In genomic region chr14:19771491-19771890, GRCh38 we compare ENCODE assay signal across 14 cellular contexts. TPM values are rescaled to one million over a fixed set of nuclear protein-coding genes. Genes with fewer than 3 reads are reported as not detected.
A peak's percentile ranks its signal among the peaks of the same experiment; 100 is the strongest.
DNase-seq lines count a peak whose midpoint lies in the region; ATAC-seq and TF ChIP-seq lines count a peak whose summit lies in the region.
"Not testable (repeated sequence)": the region's sequence is repeated elsewhere in the genome, so short reads cannot be mapped to it uniquely, and the experiment has no call there.
"Had no signal": no experiment of that assay in that cellular context is flagged by ENCODE, and none has a peak within 500 bp of the region (broad histone marks: within the 10 kb centered on the region; RNA-seq: fewer than 3 reads in every experiment).

No MANE protein-coding gene starts in this region.

- H3K4me1 ChIP-seq in BLaER1 treated with 17β-estradiol and CSF1 and Interleukin-3, amounts not matched to agents 10 nM and 100 nM: peaks cover 0 to 20% (median 14%) of the 10 kb centered on the region in 10 experiments; a peak in 12 of 20 replicates
- H3K4me1 ChIP-seq in lower lobe of right lung, upper lobe of right lung: not testable (repeated sequence)

- peak overlapping the region in 7 of 11 experiments; percentile 17 to 80 (median 64); a peak in 11 of 22 replicates for H3K4me2 ChIP-seq in BLaER1 treated with 17β-estradiol and CSF1 and Interleukin-3, amounts not matched to agents 10 nM and 100 nM

- peak; percentile 4 for ATAC-seq in GM18502 (IDR thresholded peaks at IDR 0.05; ENCODE audit: poor library complexity, unreplicated experiment)
- ATAC-seq in GM21367 (IDR thresholded peaks at IDR 0.05; ENCODE audit: unreplicated experiment): peak; percentile 10
- ATAC-seq in HG03378 (IDR thresholded peaks at IDR 0.05; ENCODE audit: unreplicated experiment): peak; percentile 9
- ATAC-seq in lower lobe of right lung: peak; percentile 24 to 41
- peak; percentile 18 to 29 for ATAC-seq in stimulated activated naive B cell treated with anti-CD40 and anti-IgM and Interleukin-4, amounts not matched to agents 10 μg/mL and 1 μg/mL and 100 μg/mL, for 72 hours (replicated peaks)
- peak; percentile 31 for ATAC-seq in upper lobe of right lung

- peaks cover 15 to 16% of the 10 kb centered on the region in 2 donors for H3K9me3 Mint-ChIP-seq in stimulated activated naive B cell treated with anti-CD40 and anti-IgM and Interleukin-4, amounts not matched to agents 10 μg/mL and 1 μg/mL and 100 μg/mL, for 72 hours

- not testable (repeated sequence) for H3K4me3 Mint-ChIP-seq in stimulated activated naive B cell treated with anti-CD40 and anti-IgM and Interleukin-4, amounts not matched to agents 10 μg/mL and 1 μg/mL and 100 μg/mL, for 72 hours

- H3K36me3 Mint-ChIP-seq in stimulated activated naive B cell treated with anti-CD40 and anti-IgM and Interleukin-4, amounts not matched to agents 10 μg/mL and 1 μg/mL and 100 μg/mL, for 72 hours: not testable (repeated sequence)

- not testable (repeated sequence) for H3K36me3 ChIP-seq in BLaER1 treated with 17β-estradiol and CSF1 and Interleukin-3, amounts not matched to agents 10 nM and 100 nM; lower lobe of right lung; upper lobe of right lung

- intact Hi-C loops in lower lobe of right lung (cut with DNase I); upper lobe of right lung (cut with DNase I): not testable (repeated sequence)

- peak overlapping the region in 7 of 11 experiments; percentile 58 to 84 (median 81); a peak in 10 of 22 replicates for H3K9ac ChIP-seq in BLaER1 treated with 17β-estradiol and CSF1 and Interleukin-3, amounts not matched to agents 10 nM and 100 nM

- not testable (repeated sequence) for DNase-seq in lower lobe of right lung; stimulated activated naive B cell treated with anti-CD40 and anti-IgM and Interleukin-4, amounts not matched to agents 10 μg/mL and 1 μg/mL and 100 μg/mL, for 72 hours; upper lobe of right lung

- not testable (repeated sequence) for H3K27me3 ChIP-seq in BLaER1 treated with 17β-estradiol and CSF1 and Interleukin-3, amounts not matched to agents 10 nM and 100 nM; lower lobe of right lung (ENCODE audit: low read depth); upper lobe of right lung

- peak overlapping the region in 1 of 10 experiments; percentile 18; a peak in 1 of 20 replicates for H3K4me3 ChIP-seq in BLaER1 treated with 17β-estradiol and CSF1 and Interleukin-3, amounts not matched to agents 10 nM and 100 nM
- not testable (repeated sequence) for H3K4me3 ChIP-seq in lower lobe of right lung, upper lobe of right lung

- peak overlapping the region in 9 of 11 experiments; percentile 68 to 96 (median 91); a peak in 17 of 22 replicates for H3K27ac ChIP-seq in BLaER1 treated with 17β-estradiol and CSF1 and Interleukin-3, amounts not matched to agents 10 nM and 100 nM
- not testable (repeated sequence) for H3K27ac ChIP-seq in lower lobe of right lung, upper lobe of right lung

- H3K27me3 Mint-ChIP-seq in stimulated activated naive B cell treated with anti-CD40 and anti-IgM and Interleukin-4, amounts not matched to agents 10 μg/mL and 1 μg/mL and 100 μg/mL, for 72 hours: not testable (repeated sequence)

- not testable (repeated sequence) for TF ChIP-seq CTCF in lower lobe of right lung (IDR thresholded peaks at IDR 0.05); upper lobe of right lung (IDR thresholded peaks at IDR 0.05)

- not testable (repeated sequence) for H4K20me1 ChIP-seq in BLaER1 treated with 17β-estradiol and CSF1 and Interleukin-3, amounts not matched to agents 10 nM and 100 nM

- not testable (repeated sequence) for H3K4me1 Mint-ChIP-seq in stimulated activated naive B cell treated with anti-CD40 and anti-IgM and Interleukin-4, amounts not matched to agents 10 μg/mL and 1 μg/mL and 100 μg/mL, for 72 hours

- H3K9me3 ChIP-seq in BLaER1 treated with 17β-estradiol and CSF1 and Interleukin-3, amounts not matched to agents 10 nM and 100 nM (replicated peaks in 1 of 11): peaks cover 9 to 15% (median 14%) of the 10 kb centered on the region in 11 experiments
- not testable (repeated sequence) for H3K9me3 ChIP-seq in lower lobe of right lung, upper lobe of right lung

- H3K27ac Mint-ChIP-seq in stimulated activated naive B cell treated with anti-CD40 and anti-IgM and Interleukin-4, amounts not matched to agents 10 μg/mL and 1 μg/mL and 100 μg/mL, for 72 hours: not testable (repeated sequence)

RNA-seq across cellular contexts. Expression of gene OR4M1, which starts 1.8 kb away (rescaled TPM):
- total RNA-seq in lower lobe of right lung (not detected), upper lobe of right lung (not detected)
- total RNA-seq: B cell; CD4-positive, alpha-beta memory T cell; CD4-positive, CD25-positive, alpha-beta regulatory T cell; CD8-positive, alpha-beta memory T cell; Daoy; G401; GM12878 had no signal

RNA-seq across cellular contexts. Expression of gene OR4Q3, which starts 28.1 kb away (rescaled TPM):
- not detected for total RNA-seq in lower lobe of right lung
- total RNA-seq in upper lobe of right lung: not detected
- total RNA-seq: B cell; CD4-positive, alpha-beta memory T cell; CD4-positive, CD25-positive, alpha-beta regulatory T cell; CD8-positive, alpha-beta memory T cell; Daoy; G401; GM12878 had no signal

RNA-seq across cellular contexts. Expression of gene OR4N2, which starts 32.1 kb away (rescaled TPM):
- total RNA-seq in lower lobe of right lung (not detected), upper lobe of right lung (not detected)
- total RNA-seq: B cell; CD4-positive, alpha-beta memory T cell; CD4-positive, CD25-positive, alpha-beta regulatory T cell; CD8-positive, alpha-beta memory T cell; Daoy; G401; GM12878 had no signal

RNA-seq across cellular contexts. Expression of gene OR11H2, which starts 57.8 kb away (rescaled TPM):
- total RNA-seq in lower lobe of right lung (not detected), upper lobe of right lung (not detected)
- total RNA-seq: B cell; CD4-positive, alpha-beta memory T cell; CD4-positive, CD25-positive, alpha-beta regulatory T cell; CD8-positive, alpha-beta memory T cell; Daoy; G401; GM12878 had no signal
